Comparison of ENCODE assay signal across 9 cellular contexts in the genomic region with DNA sequence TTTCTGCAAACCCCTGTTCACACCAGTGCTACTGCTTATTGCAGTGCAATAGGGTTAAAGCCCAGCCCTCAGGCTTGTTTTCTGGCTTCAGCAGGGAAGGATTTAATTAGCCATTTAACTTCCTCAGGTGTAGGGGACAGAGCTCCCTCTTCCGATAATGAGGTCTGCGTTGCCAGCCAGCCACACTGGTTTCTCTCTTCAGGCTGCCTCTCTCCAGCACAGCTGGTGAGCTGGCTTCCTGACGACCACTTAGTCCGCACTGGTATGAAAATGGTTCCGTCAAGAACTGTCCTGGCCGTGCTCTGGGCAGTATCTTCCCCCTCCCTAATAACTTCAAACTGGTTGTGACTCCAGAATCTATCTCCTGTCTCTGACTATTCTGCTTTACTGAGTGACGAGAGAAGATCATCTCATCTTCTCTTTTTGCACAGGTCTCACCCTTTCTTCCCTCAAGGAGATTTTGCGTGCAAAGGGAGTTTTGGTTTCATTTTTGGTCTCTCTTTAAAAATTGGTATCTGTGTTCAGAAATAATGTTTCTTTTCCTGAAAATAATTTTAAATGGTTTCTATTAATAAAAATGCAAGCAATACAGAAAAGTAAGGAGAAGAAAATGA. TPM values are rescaled to one million over a fixed set of nuclear protein-coding genes. Genes with fewer than 3 reads are reported as not detected.
DNase-seq lines count a peak whose midpoint lies in the region; ATAC-seq and TF ChIP-seq lines count a peak whose summit lies in the region.
"Had no signal": no experiment of that assay in that cellular context is flagged by ENCODE, and none has a peak within 500 bp of the region (broad histone marks: within the 10 kb centered on the region; RNA-seq: fewer than 3 reads in every experiment).

No MANE protein-coding gene starts in this region.

- TF ChIP-seq CTCF in BE2C (IDR thresholded peaks at IDR 0.05; ENCODE audit: low read depth, low read length): peak; percentile 25; the same call in 1 of the 2 replicates
- TF ChIP-seq CTCF in omental fat pad (IDR thresholded peaks at IDR 0.05): no peak

- DNase-seq in BE2C: peak; percentile 59
- DNase-seq in NOMO-1 treated with dmso at 0.1 percent for 144 hours (lab: John Stamatoyannopoulos, UW; ENCODE audit: unreplicated experiment): peak; percentile 4
- DNase-seq in omental fat pad (ENCODE audit: low spot score): no peak
- DNase-seq in germinal center (ENCODE audit: low spot score): no peak
- no peak for DNase-seq in posterior vena cava (ENCODE audit: low spot score)

- H3K9me3 ChIP-seq in BE2C (no peaks in the 10 kb centered on the region), esophagus (ENCODE audit: control insufficient read depth in 2 of 2, insufficient read depth in 1 of 2, low read depth in 1 of 2, low read length in 1 of 2) (no peaks in the 10 kb centered on the region)

- H3K4me3 ChIP-seq in BE2C (ENCODE audit: low read depth, low read length): peak overlapping the region; percentile 53
- H3K4me3 ChIP-seq in esophagus (ENCODE audit: low read depth in 1 of 2, low read length in 2 of 2): peak overlapping the region; percentile 21 to 40

- intact Hi-C loops in posterior vena cava (cut with DNase I): no loop called here

- ATAC-seq in GM18909 (IDR thresholded peaks at IDR 0.05; ENCODE audit: poor library complexity, unreplicated experiment) (peak; percentile 93), HG03103 (IDR thresholded peaks at IDR 0.05; ENCODE audit: low read depth, unreplicated experiment) (peak; percentile 76), omental fat pad (ENCODE audit: low FRiP score) (peak; percentile 89)
- ATAC-seq: HCT116 had no signal

- H3K36me3 ChIP-seq in BE2C: no peaks in the 10 kb centered on the region
- no peaks in the 10 kb centered on the region for H3K36me3 ChIP-seq in esophagus (ENCODE audit: control insufficient read depth in 2 of 2, insufficient read depth in 2 of 2, low read length in 1 of 2)

- H3K27ac ChIP-seq in esophagus (ENCODE audit: low read depth in 2 of 2, low read length in 1 of 2): no peak overlapping the region

- 11 to 16% methylated on average over 8 of the region's 8 CpGs for WGBS in esophagus, 2 donors

- no peaks in the 10 kb centered on the region for H3K27me3 ChIP-seq in BE2C
- H3K27me3 ChIP-seq in esophagus (ENCODE audit: control insufficient read depth in 1 of 2, insufficient read depth in 2 of 2, low read length in 2 of 2): no peaks in the 10 kb centered on the region

- H3K4me1 ChIP-seq in BE2C (no peaks in the 10 kb centered on the region; the same call in 1 of the 2 replicates), esophagus (ENCODE audit: control insufficient read depth in 2 of 2, insufficient read depth in 2 of 2, low read length in 1 of 2) (no peaks in the 10 kb centered on the region)

RNA-seq across cellular contexts. Expression of a gene that starts 49.2 kb away (rescaled TPM):
- polyA plus RNA-seq in BE2C (2012; ENCODE audit: insufficient read depth, insufficient read length, low read depth): 2.0 TPM
- polyA plus RNA-seq in esophagus: not detected
- total RNA-seq in omental fat pad (not detected), posterior vena cava (under 1 TPM; 0.23 to 0.33 TPM)

Comparison
In these comparisons a context has a peak if more than half of its experiments do, and no peak if none do; other contexts are left out.
1. DNase-seq: peak in BE2C (single experiment) and NOMO-1 treated with dmso at 0.1 percent for 144 hours (single experiment); none in omental fat pad (single experiment), germinal center (single experiment) and posterior vena cava (single experiment).
2. Peak in every context shown above with its lines, with median percentiles within 50 percentile points of each other: ATAC-seq.